In genomic region chr7:43649755-43650274, GRCh38 we compare ENCODE assay signal across 8 cellular contexts.
A peak's percentile ranks its signal among the peaks of the same experiment; 100 is the strongest.
DNase-seq lines count a peak whose midpoint lies in the region; ATAC-seq and TF ChIP-seq lines count a peak whose summit lies in the region.

No MANE protein-coding gene starts in this region.

- no peaks in the 10 kb centered on the region for H3K27me3 ChIP-seq in brain microvascular endothelial cell (replicated peaks)

- peaks cover 26% of the 10 kb centered on the region for H3K4me1 Mint-ChIP-seq in nephron progenitor cell

- H3K4me3 Mint-ChIP-seq in nephron progenitor cell = no peak overlapping the region

- H3K36me3 ChIP-seq in SK-N-MC (ENCODE audit: insufficient read depth, low read length) (peaks cover 47% of the 10 kb centered on the region), brain microvascular endothelial cell (replicated peaks) (no peaks in the 10 kb centered on the region)

- in situ Hi-C loops in brain microvascular endothelial cell (cut with HindIII; ENCODE audit: low pct_ligation_motif_present, low sequenced_read_pairs) = no loop called here

- no peaks in the 10 kb centered on the region for H3K9me3 Mint-ChIP-seq in nephron progenitor cell

- no peak for TF ChIP-seq CTCF in brain microvascular endothelial cell (IDR thresholded peaks at IDR 0.05; ENCODE audit: low read depth, low read length, missing control alignments)
- no peak for TF ChIP-seq CTCF in nephron progenitor cell (IDR thresholded peaks at IDR 0.05)

- H3K27me3 Mint-ChIP-seq in nephron progenitor cell (ENCODE audit: low read depth, poor library complexity) = no peaks in the 10 kb centered on the region

- no peaks in the 10 kb centered on the region for H3K9me3 ChIP-seq in SK-N-MC (ENCODE audit: low read depth, low read length)

- peaks cover 63% of the 10 kb centered on the region for H3K36me3 Mint-ChIP-seq in nephron progenitor cell (ENCODE audit: low read depth)

- ATAC-seq in GM19023 (IDR thresholded peaks at IDR 0.05; ENCODE audit: unreplicated experiment) (peak; percentile 62), HG03097 (IDR thresholded peaks at IDR 0.05; ENCODE audit: low FRiP score, unreplicated experiment) (peak; percentile 62)

- DNase-seq in A172 (ENCODE audit: low spot score) (peak; percentile 81), SK-N-MC (ENCODE audit: low read depth, low spot score) (no peak), brain microvascular endothelial cell (no peak), nephron progenitor cell (no peak), DMS 273 treated with DMSO at 0.1 percent for 48 hours (lab: John Stamatoyannopoulos, UW) (no peak), NCI-H187 treated with DMSO at 0.1 percent for 48 hours (lab: John Stamatoyannopoulos, UW) (no peak)

- H3K9ac ChIP-seq in SK-N-MC (ENCODE audit: insufficient read length) = no peak overlapping the region

- no peak overlapping the region for H3K4me3 ChIP-seq in SK-N-MC
- H3K4me3 ChIP-seq in brain microvascular endothelial cell (ENCODE audit: low read depth, low read length) = no peak overlapping the region

- H3K27ac Mint-ChIP-seq in nephron progenitor cell = peak overlapping the region; percentile 79

- H3K27ac ChIP-seq in SK-N-MC (0 out of 2 replicates have a peak overlapping the region, but pooled peaks have one; percentile 6), brain microvascular endothelial cell (peak overlapping the region; percentile 100)
